Comparison of ENCODE assay signal across 1 cellular context in the genomic region with DNA sequence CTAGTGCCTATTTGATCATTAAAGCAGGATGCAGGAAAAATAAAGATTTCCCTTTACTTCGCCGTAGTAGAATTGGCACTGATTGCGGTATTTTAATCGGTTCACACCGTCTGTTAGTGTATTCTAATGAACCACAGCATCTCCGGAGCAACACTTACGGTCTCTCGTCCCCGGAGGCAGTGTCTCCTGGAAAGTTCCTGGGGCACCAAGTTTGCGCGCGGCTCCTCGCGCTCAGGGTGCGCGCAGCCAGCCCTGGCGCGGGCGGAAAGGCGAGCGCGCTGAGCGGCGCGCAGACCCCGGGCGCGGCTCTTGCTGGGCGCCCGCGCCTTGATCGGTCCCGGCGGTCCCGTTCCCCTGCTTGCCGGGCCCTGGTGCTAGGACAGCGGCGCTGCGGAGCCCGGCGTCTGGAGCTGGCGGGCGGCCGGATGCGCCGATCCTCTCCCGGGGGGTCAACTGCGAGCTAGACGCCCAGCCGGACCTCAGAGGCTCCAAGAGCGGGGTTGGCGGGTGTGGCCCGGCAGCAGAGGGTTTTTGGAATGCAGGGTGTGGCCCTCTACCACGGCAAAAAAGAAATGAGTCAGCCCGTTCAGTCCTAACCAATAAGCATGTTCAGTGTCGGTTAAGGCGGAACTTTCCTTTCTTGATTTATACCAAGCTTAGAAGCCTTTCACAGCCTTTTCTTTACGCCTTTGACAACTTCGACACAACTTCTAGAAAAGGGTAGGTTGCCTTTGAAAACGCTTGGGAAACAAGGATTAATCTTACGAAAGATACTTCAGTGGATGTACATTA.
TF ChIP-seq lines count a peak whose summit lies in the region.

No MANE protein-coding gene starts in this region.

TF ChIP-seq in HEK293, 187 proteins besides CTCF, POLR2A, EP300 and RAD21 (continued from another document and continues in another):
- TF ChIP-seq ZNF302 (tag by site-specific recombination; IDR thresholded peaks at IDR 0.05; ENCODE audit: low read depth), result no peak
- TF ChIP-seq ZNF335 (tag by site-specific recombination; conservative IDR thresholded peaks at IDR 0.05), result peak; percentile 90
- TF ChIP-seq ZNF692 (tag by site-specific recombination; IDR thresholded peaks at IDR 0.05), result no peak
- TF ChIP-seq, protein P1, sequence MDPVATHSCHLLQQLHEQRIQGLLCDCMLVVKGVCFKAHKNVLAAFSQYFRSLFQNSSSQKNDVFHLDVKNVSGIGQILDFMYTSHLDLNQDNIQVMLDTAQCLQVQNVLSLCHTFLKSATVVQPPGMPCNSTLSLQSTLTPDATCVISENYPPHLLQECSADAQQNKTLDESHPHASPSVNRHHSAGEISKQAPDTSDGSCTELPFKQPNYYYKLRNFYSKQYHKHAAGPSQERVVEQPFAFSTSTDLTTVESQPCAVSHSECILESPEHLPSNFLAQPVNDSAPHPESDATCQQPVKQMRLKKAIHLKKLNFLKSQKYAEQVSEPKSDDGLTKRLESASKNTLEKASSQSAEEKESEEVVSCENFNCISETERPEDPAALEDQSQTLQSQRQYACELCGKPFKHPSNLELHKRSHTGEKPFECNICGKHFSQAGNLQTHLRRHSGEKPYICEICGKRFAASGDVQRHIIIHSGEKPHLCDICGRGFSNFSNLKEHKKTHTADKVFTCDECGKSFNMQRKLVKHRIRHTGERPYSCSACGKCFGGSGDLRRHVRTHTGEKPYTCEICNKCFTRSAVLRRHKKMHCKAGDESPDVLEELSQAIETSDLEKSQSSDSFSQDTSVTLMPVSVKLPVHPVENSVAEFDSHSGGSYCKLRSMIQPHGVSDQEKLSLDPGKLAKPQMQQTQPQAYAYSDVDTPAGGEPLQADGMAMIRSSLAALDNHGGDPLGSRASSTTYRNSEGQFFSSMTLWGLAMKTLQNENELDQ (tag by site-specific recombination; IDR thresholded peaks at IDR 0.05; ENCODE audit: low read depth), result no peak
- no peak for TF ChIP-seq ZNF416 (tag by site-specific recombination; IDR thresholded peaks at IDR 0.05)
- TF ChIP-seq, protein P2, sequence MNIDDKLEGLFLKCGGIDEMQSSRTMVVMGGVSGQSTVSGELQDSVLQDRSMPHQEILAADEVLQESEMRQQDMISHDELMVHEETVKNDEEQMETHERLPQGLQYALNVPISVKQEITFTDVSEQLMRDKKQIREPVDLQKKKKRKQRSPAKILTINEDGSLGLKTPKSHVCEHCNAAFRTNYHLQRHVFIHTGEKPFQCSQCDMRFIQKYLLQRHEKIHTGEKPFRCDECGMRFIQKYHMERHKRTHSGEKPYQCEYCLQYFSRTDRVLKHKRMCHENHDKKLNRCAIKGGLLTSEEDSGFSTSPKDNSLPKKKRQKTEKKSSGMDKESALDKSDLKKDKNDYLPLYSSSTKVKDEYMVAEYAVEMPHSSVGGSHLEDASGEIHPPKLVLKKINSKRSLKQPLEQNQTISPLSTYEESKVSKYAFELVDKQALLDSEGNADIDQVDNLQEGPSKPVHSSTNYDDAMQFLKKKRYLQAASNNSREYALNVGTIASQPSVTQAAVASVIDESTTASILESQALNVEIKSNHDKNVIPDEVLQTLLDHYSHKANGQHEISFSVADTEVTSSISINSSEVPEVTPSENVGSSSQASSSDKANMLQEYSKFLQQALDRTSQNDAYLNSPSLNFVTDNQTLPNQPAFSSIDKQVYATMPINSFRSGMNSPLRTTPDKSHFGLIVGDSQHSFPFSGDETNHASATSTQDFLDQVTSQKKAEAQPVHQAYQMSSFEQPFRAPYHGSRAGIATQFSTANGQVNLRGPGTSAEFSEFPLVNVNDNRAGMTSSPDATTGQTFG (tag by site-specific recombination; IDR thresholded peaks at IDR 0.05; ENCODE audit: borderline replicate concordance), result no peak
- no peak for TF ChIP-seq ZNF274 (IDR thresholded peaks at IDR 0.05; ENCODE audit: low read length)
- TF ChIP-seq ZNF274 (tag by site-specific recombination; IDR thresholded peaks at IDR 0.05; ENCODE audit: borderline replicate concordance), result no peak
- TF ChIP-seq ZFP41 (tag by site-specific recombination; IDR thresholded peaks at IDR 0.05; ENCODE audit: borderline replicate concordance), result no peak
- no peak for TF ChIP-seq YY2 (tag by site-specific recombination; IDR thresholded peaks at IDR 0.05)
- TF ChIP-seq ZNF426 (tag by site-specific recombination; IDR thresholded peaks at IDR 0.05), result no peak
- TF ChIP-seq ZFP3 (tag by site-specific recombination; IDR thresholded peaks at IDR 0.05; ENCODE audit: low read depth), result no peak
- TF ChIP-seq ZNF768 (tag by site-specific recombination; IDR thresholded peaks at IDR 0.05), result no peak
- no peak for TF ChIP-seq ZNF521 (tag by site-specific recombination; IDR thresholded peaks at IDR 0.05)
- TF ChIP-seq, protein P3, sequence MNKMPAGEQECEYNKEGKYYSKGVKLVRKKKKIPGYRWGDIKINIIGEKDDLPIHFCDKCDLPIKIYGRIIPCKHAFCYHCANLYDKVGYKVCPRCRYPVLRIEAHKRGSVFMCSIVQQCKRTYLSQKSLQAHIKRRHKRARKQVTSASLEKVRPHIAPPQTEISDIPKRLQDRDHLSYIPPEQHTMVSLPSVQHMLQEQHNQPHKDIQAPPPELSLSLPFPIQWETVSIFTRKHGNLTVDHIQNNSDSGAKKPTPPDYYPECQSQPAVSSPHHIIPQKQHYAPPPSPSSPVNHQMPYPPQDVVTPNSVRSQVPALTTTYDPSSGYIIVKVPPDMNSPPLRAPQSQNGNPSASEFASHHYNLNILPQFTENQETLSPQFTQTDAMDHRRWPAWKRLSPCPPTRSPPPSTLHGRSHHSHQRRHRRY (tag by site-specific recombination; IDR thresholded peaks at IDR 0.05), result no peak
- no peak for TF ChIP-seq ZIC2 (tag by site-specific recombination; IDR thresholded peaks at IDR 0.05)
- TF ChIP-seq, protein P4, sequence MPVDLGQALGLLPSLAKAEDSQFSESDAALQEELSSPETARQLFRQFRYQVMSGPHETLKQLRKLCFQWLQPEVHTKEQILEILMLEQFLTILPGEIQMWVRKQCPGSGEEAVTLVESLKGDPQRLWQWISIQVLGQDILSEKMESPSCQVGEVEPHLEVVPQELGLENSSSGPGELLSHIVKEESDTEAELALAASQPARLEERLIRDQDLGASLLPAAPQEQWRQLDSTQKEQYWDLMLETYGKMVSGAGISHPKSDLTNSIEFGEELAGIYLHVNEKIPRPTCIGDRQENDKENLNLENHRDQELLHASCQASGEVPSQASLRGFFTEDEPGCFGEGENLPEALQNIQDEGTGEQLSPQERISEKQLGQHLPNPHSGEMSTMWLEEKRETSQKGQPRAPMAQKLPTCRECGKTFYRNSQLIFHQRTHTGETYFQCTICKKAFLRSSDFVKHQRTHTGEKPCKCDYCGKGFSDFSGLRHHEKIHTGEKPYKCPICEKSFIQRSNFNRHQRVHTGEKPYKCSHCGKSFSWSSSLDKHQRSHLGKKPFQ (tag by site-specific recombination; IDR thresholded peaks at IDR 0.05), result no peak
- no peak for TF ChIP-seq ZNF518A (tag by site-specific recombination; conservative IDR thresholded peaks at IDR 0.05; ENCODE audit: low read depth)
- TF ChIP-seq ZNF658 (tag by site-specific recombination; IDR thresholded peaks at IDR 0.05), result no peak
- TF ChIP-seq ZNF510 (tag by site-specific recombination; IDR thresholded peaks at IDR 0.05; ENCODE audit: insufficient replicate concordance), result no peak
- TF ChIP-seq KLF8 (tag by site-specific recombination; IDR thresholded peaks at IDR 0.05), result peak; percentile 76
- TF ChIP-seq, protein P5, sequence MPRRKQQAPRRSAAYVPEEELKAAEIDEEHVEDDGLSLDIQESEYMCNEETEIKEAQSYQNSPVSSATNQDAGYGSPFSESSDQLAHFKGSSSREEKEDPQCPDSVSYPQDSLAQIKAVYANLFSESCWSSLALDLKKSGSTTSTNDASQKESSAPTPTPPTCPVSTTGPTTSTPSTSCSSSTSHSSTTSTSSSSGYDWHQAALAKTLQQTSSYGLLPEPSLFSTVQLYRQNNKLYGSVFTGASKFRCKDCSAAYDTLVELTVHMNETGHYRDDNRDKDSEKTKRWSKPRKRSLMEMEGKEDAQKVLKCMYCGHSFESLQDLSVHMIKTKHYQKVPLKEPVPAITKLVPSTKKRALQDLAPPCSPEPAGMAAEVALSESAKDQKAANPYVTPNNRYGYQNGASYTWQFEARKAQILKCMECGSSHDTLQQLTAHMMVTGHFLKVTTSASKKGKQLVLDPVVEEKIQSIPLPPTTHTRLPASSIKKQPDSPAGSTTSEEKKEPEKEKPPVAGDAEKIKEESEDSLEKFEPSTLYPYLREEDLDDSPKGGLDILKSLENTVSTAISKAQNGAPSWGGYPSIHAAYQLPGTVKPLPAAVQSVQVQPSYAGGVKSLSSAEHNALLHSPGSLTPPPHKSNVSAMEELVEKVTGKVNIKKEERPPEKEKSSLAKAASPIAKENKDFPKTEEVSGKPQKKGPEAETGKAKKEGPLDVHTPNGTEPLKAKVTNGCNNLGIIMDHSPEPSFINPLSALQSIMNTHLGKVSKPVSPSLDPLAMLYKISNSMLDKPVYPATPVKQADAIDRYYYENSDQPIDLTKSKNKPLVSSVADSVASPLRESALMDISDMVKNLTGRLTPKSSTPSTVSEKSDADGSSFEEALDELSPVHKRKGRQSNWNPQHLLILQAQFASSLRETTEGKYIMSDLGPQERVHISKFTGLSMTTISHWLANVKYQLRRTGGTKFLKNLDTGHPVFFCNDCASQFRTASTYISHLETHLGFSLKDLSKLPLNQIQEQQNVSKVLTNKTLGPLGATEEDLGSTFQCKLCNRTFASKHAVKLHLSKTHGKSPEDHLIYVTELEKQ (tag by site-specific recombination; IDR thresholded peaks at IDR 0.05; ENCODE audit: borderline replicate concordance), result no peak
- TF ChIP-seq, protein P6, sequence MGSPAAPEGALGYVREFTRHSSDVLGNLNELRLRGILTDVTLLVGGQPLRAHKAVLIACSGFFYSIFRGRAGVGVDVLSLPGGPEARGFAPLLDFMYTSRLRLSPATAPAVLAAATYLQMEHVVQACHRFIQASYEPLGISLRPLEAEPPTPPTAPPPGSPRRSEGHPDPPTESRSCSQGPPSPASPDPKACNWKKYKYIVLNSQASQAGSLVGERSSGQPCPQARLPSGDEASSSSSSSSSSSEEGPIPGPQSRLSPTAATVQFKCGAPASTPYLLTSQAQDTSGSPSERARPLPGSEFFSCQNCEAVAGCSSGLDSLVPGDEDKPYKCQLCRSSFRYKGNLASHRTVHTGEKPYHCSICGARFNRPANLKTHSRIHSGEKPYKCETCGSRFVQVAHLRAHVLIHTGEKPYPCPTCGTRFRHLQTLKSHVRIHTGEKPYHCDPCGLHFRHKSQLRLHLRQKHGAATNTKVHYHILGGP (tag by site-specific recombination; IDR thresholded peaks at IDR 0.05), result no peak
- TF ChIP-seq REPIN1 (tag by site-specific recombination; IDR thresholded peaks at IDR 0.05; ENCODE audit: low read depth), result no peak
- TF ChIP-seq MZF1 (tag by site-specific recombination; IDR thresholded peaks at IDR 0.05; ENCODE audit: borderline replicate concordance), result no peak
- TF ChIP-seq ZNF558 (tag by site-specific recombination; IDR thresholded peaks at IDR 0.05), result no peak
- TF ChIP-seq, protein P7, sequence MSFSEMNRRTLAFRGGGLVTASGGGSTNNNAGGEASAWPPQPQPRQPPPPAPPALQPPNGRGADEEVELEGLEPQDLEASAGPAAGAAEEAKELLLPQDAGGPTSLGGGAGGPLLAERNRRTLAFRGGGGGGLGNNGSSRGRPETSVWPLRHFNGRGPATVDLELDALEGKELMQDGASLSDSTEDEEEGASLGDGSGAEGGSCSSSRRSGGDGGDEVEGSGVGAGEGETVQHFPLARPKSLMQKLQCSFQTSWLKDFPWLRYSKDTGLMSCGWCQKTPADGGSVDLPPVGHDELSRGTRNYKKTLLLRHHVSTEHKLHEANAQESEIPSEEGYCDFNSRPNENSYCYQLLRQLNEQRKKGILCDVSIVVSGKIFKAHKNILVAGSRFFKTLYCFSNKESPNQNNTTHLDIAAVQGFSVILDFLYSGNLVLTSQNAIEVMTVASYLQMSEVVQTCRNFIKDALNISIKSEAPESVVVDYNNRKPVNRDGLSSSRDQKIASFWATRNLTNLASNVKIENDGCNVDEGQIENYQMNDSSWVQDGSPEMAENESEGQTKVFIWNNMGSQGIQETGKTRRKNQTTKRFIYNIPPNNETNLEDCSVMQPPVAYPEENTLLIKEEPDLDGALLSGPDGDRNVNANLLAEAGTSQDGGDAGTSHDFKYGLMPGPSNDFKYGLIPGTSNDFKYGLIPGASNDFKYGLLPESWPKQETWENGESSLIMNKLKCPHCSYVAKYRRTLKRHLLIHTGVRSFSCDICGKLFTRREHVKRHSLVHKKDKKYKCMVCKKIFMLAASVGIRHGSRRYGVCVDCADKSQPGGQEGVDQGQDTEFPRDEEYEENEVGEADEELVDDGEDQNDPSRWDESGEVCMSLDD (tag by site-specific recombination; IDR thresholded peaks at IDR 0.05), result no peak
- TF ChIP-seq ZNF529 (tag by site-specific recombination; IDR thresholded peaks at IDR 0.05; ENCODE audit: insufficient replicate concordance), result no peak
